9 cellular contexts compared by ENCODE assay signal in genomic region chr16:1614226-1615102, GRCh38. TPM values are rescaled to one million over a fixed set of nuclear protein-coding genes. Genes with fewer than 3 reads are reported as not detected.
DNase-seq lines count a peak whose midpoint lies in the region; ATAC-seq and FAIRE-seq lines count a peak whose summit lies in the region.
"Had no signal": no experiment of that assay in that cellular context is flagged by ENCODE, and none has a peak within 500 bp of the region (broad histone marks: within the 10 kb centered on the region; RNA-seq: fewer than 3 reads in every experiment).

No MANE protein-coding gene starts in this region.

- peaks cover 0 to 3% (median 0%) of the 10 kb centered on the region in 3 donors for H3K9me3 Mint-ChIP-seq in T-cell

- no peak for FAIRE-seq in urothelium cell line (lab: Jason Lieb, UNC)
- FAIRE-seq: endometrium had no signal

- H3K4me3 Mint-ChIP-seq in T-cell, result peak overlapping the region; percentile 63 to 86 (median 78)

- H3K9me3 ChIP-seq in mononuclear cell (ENCODE audit: low read depth, low read length), result no peaks in the 10 kb centered on the region

- peak overlapping the region; percentile 28 for H3K4me3 ChIP-seq in mononuclear cell (ENCODE audit: low read length)

- H3K27ac Mint-ChIP-seq in T-cell, result no peak overlapping the region

- peaks cover 31% of the 10 kb centered on the region for H3K36me3 Mint-ChIP-seq in T-cell

- POLR2A ChIA-PET in T-cell (lab: Charles Lee), result interaction anchor here in 1 of 2 donors (0.5 kb wide), 1 partner anchor 235 kb away, joined by 5 read pairs; no protein-coding TSS in a partner anchor

- peak; percentile 34 for DNase-seq in activated T-cell treated with anti-CD3 and anti-CD28 coated beads, Interleukin-2, amount 50 U/mL, for 1 hour
- DNase-seq in activated T-cell treated with anti-CD3 and anti-CD28 coated beads for 4 hours (no peak), T-cell (peak in 10 of 34 experiments; percentile 2 to 20 (median 11)), ecto neural progenitor cell (ENCODE audit: low spot score) (peak; percentile 63), urothelium cell line (ENCODE audit: low spot score) (peak; percentile 47)

- H3K27me3 ChIP-seq in mononuclear cell (ENCODE audit: insufficient read depth, low read length), result peaks cover 12% of the 10 kb centered on the region

- CTCF ChIA-PET in T-cell (lab: Charles Lee), result no interaction called here

- H3K4me1 Mint-ChIP-seq in T-cell, result peaks cover 27 to 43% (median 39%) of the 10 kb centered on the region in 3 donors

- ATAC-seq in T-cell (replicated peaks in 1 of 4), result no peak
- no peak for ATAC-seq in activated CD4-positive, CD25-positive, alpha-beta regulatory T cell treated with anti-CD3 and anti-CD28 coated beads, Interleukin-2, amount 50 U/mL, for 24 hours
- ATAC-seq in GM18519 (IDR thresholded peaks at IDR 0.05; ENCODE audit: low FRiP score, unreplicated experiment), result no peak

- H3K4me1 ChIP-seq in mononuclear cell (ENCODE audit: insufficient read depth, low read length), result peaks cover 47% of the 10 kb centered on the region

- H3K27me3 Mint-ChIP-seq in T-cell, result peaks cover 0 to 5% of the 10 kb centered on the region in 2 donors

RNA-seq across cellular contexts. Expression of gene CRAMP1, which starts 2.3 kb away (rescaled TPM):
- total RNA-seq in T-cell (10 to 100 TPM; 26.4 to 36.4 (median 33.0) TPM), mononuclear cell (11.2 TPM)

RNA-seq across cellular contexts. Expression of gene IFT140, which starts 2.6 kb away (rescaled TPM):
- total RNA-seq in T-cell (10 to 100 TPM in 2 of 5 donors, 1 to 10 TPM in 3; 5.5 to 19.8 (median 8.1) TPM), mononuclear cell (2.3 TPM)
